8 cellular contexts compared by ENCODE assay signal in genomic region chr2:118881490-118882129, GRCh38. TPM values are rescaled to one million over a fixed set of nuclear protein-coding genes. Genes with fewer than 3 reads are reported as not detected.
DNase-seq lines count a peak whose midpoint lies in the region; ATAC-seq and TF ChIP-seq lines count a peak whose summit lies in the region.

No MANE protein-coding gene starts in this region.

- no peak overlapping the region for H2BK15ac ChIP-seq in H9 (ENCODE audit: low read depth, low read length)

- H3K27me3 Mint-ChIP-seq in H9 (ENCODE audit: low read depth) = peaks cover 58% of the 10 kb centered on the region

- peak; percentile 91 for DNase-seq in H9
- peak; percentile 38 for DNase-seq in MG63
- peak; percentile 87 for DNase-seq in SIG-M5 treated with dmso at 0.1 percent for 504 hours (lab: John Stamatoyannopoulos, UW; ENCODE audit: unreplicated experiment)
- peak; percentile 63 for DNase-seq in activated naive CD4-positive, alpha-beta T cell treated with Interleukin-2 at 50 U/mL for 16 hours
- DNase-seq in heart left ventricle = peak in 4 of 5 donors; percentile 24 to 61 (median 44)
- DNase-seq in sciatic nerve (ENCODE audit: low spot score) = no peak
- DNase-seq in foreskin melanocyte = no peak

- no CpG with 5 or more reads among the region's 10 CpGs for WGBS in H9 (ENCODE audit: extremely low coverage, insufficient read length, low lambda C conversion rate)
- 11 to 22% (median 15%) methylated on average over 8 to 10 of the region's 10 CpGs for WGBS in heart left ventricle, 4 donors

- H4K5ac ChIP-seq in H9 (ENCODE audit: insufficient read length, low read depth, low read length) = no peak overlapping the region

- H3K4ac ChIP-seq in H9 (ENCODE audit: low read depth, low read length) = no peak overlapping the region

- H3K36me3 Mint-ChIP-seq in H9 (ENCODE audit: insufficient read depth in 1 of 3, low read depth in 3 of 3) = no peaks in the 10 kb centered on the region; a peak in 1 of 7 replicates

- H3K4me1 Mint-ChIP-seq in H9 = peaks cover 8 to 10% of the 10 kb centered on the region in 2 experiments; a peak in 2 of 4 replicates

- no peaks in the 10 kb centered on the region for H4K20me1 ChIP-seq in H9 (ENCODE audit: control insufficient read depth, insufficient read depth, insufficient read length)

- intact Hi-C loops in heart left ventricle (cut with DNase I) = loop anchor here (2.0 to 10.0 kb wide), 9 partner anchors 133 to 596 kb away; no protein-coding TSS in a partner anchor
- intact Hi-C loops in sciatic nerve (cut with DNase I) = loop anchor here (10.0 kb wide), 1 partner anchor 413 kb away; no protein-coding TSS in a partner anchor

- H3K9me3 ChIP-seq in H9 (ENCODE audit: control insufficient read depth, low read depth, low read length) (no peaks in the 10 kb centered on the region), MG63 (no peaks in the 10 kb centered on the region), heart left ventricle (no peaks in the 10 kb centered on the region)

- no peak overlapping the region for H3T11ph ChIP-seq in H9 (ENCODE audit: low read length)

- no peak overlapping the region for H4K91ac ChIP-seq in H9 (ENCODE audit: insufficient read length, low read depth, low read length)

- H3K36me3 ChIP-seq in MG63 = no peaks in the 10 kb centered on the region
- no peaks in the 10 kb centered on the region for H3K36me3 ChIP-seq in heart left ventricle

- TF ChIP-seq CTCF in GM12801 (IDR thresholded peaks at IDR 0.05; ENCODE audit: extremely low read depth, insufficient read length) (peak; percentile 26), H9 (conservative IDR thresholded peaks at IDR 0.05) (peak; percentile 88), heart left ventricle (IDR thresholded peaks at IDR 0.05) (peak; percentile 55 to 81 (median 70))

- H2AK5ac ChIP-seq in H9 (ENCODE audit: insufficient read length, low read length) = no peak overlapping the region

- H2AFZ ChIP-seq in H9 (ENCODE audit: low read length) = no peak overlapping the region

- H3K4me2 ChIP-seq in H9 (ENCODE audit: insufficient read depth, insufficient read length, low read length) = no peak overlapping the region

- H3K14ac ChIP-seq in H9 (ENCODE audit: insufficient read depth, low read length) = no peak overlapping the region

- no peaks in the 10 kb centered on the region for H3K9me3 Mint-ChIP-seq in H9

- no peak overlapping the region for H2BK5ac ChIP-seq in H9 (ENCODE audit: insufficient read length, low read length)

- no peak overlapping the region for H3K18ac ChIP-seq in H9 (ENCODE audit: insufficient read length, low read depth, low read length)

- H2BK120ac ChIP-seq in H9 (ENCODE audit: low read depth, low read length, poor library complexity, severe bottlenecking) = no peak overlapping the region

- H3K9ac ChIP-seq in H9 (ENCODE audit: extremely low read depth, insufficient read length, low read length) = no peak overlapping the region

- peak; percentile 71 to 94 (median 85) for ATAC-seq in heart left ventricle
- ATAC-seq in sciatic nerve = peak; percentile 82

- peaks cover 2% of the 10 kb centered on the region; the same call in 1 of the 2 replicates for H3K4me1 ChIP-seq in H9 (ENCODE audit: insufficient read depth, low read length)
- peaks cover 0 to 6% (median 0%) of the 10 kb centered on the region in 12 donors for H3K4me1 ChIP-seq in heart left ventricle

- H3K27me3 ChIP-seq in H9 (ENCODE audit: insufficient read depth, low read length) (no peaks in the 10 kb centered on the region; the same call in 1 of the 2 replicates), MG63 (peaks cover 19% of the 10 kb centered on the region), heart left ventricle (peaks cover 0 to 61% (median 20%) of the 10 kb centered on the region in 9 donors)

- TF ChIP-seq POLR2A in heart left ventricle (IDR thresholded peaks at IDR 0.05) = no peak

- no peak overlapping the region for H3K27ac Mint-ChIP-seq in H9

- H3K79me1 ChIP-seq in H9 (ENCODE audit: insufficient read depth, low read depth, low read length, poor library complexity, severe bottlenecking) = no peaks in the 10 kb centered on the region

- H3K4me3 ChIP-seq in MG63 (no peak overlapping the region), heart left ventricle (no peak overlapping the region)

- H3K79me2 ChIP-seq in H9 (ENCODE audit: insufficient read depth, low read length) = no peaks in the 10 kb centered on the region

- H2BK12ac ChIP-seq in H9 (ENCODE audit: insufficient read length, low read depth, low read length) = no peak overlapping the region

- H3K23ac ChIP-seq in H9 (ENCODE audit: insufficient read length, low read depth, low read length) = no peak overlapping the region

- no peak overlapping the region for H4K8ac ChIP-seq in H9 (replicated peaks; ENCODE audit: insufficient read length, low read depth, low read length)

- H3K4me3 Mint-ChIP-seq in H9 = no peak overlapping the region

- H3K56ac ChIP-seq in H9 (ENCODE audit: insufficient read length, low read depth, low read length) = no peak overlapping the region

- H3K23me2 ChIP-seq in H9 (ENCODE audit: insufficient read length, low read depth, low read length, poor library complexity, severe bottlenecking) = no peaks in the 10 kb centered on the region

- H3K27ac ChIP-seq in H9 (ENCODE audit: insufficient read length, low read depth, low read length) (no peak overlapping the region), heart left ventricle (no peak overlapping the region)

- no peak overlapping the region for H2BK20ac ChIP-seq in H9 (ENCODE audit: low read depth, low read length, poor library complexity, severe bottlenecking)

RNA-seq across cellular contexts. Expression of gene EN1, which starts 34.2 kb away (rescaled TPM):
- not detected in 2 replicates for total RNA-seq in H9 (2021)
- 1.2 and 7.2 TPM in 2 replicates for total RNA-seq in MG63 (2014; rRNA removed; shearing (Covaris generic); ENCODE audit: low replicate concordance)
- total RNA-seq in heart left ventricle = under 1 TPM in 1 of 9 donors, not detected in 8; 0.27 TPM
- polyA plus RNA-seq in heart left ventricle = not detected
- total RNA-seq in sciatic nerve = not detected

Comparison
In these comparisons a context has a peak if more than half of its experiments do, and no peak if none do; other contexts are left out.
1. CTCF ChIP-seq: peak in every context shown above with its lines; median percentile 88 in H9; 70 in heart left ventricle; 26 in GM12801.
2. DNase-seq: peak in H9 (single experiment), MG63 (single experiment), SIG-M5 treated with dmso at 0.1 percent for 504 hours (single experiment), activated naive CD4-positive, alpha-beta T cell treated with Interleukin-2 at 50 U/mL for 16 hours (single experiment) and heart left ventricle (4 of 5); none in sciatic nerve (single experiment) and foreskin melanocyte (single experiment).